3 cellular contexts compared by ENCODE assay signal in genomic region chr14:99749763-99750715, GRCh38.
TF ChIP-seq lines count a peak whose summit lies in the region.

No MANE protein-coding gene starts in this region.

TF ChIP-seq in IMR-90, 13 proteins besides CTCF, POLR2A, EP300 and RAD21:
- TF ChIP-seq USF2 (IDR thresholded peaks at IDR 0.05; ENCODE audit: low read depth, low read length) (no peak), FOS (IDR thresholded peaks at IDR 0.05; ENCODE audit: low read depth, low read length) (no peak), MAZ (IDR thresholded peaks at IDR 0.05; ENCODE audit: borderline replicate concordance, low read depth, low read length) (no peak), NFE2L2 (IDR thresholded peaks at IDR 0.05; ENCODE audit: low read depth, low read length) (no peak), RFX5 (IDR thresholded peaks at IDR 0.05; ENCODE audit: low read depth, low read length) (no peak), MAFK (IDR thresholded peaks at IDR 0.05; ENCODE audit: low read depth, low read length) (no peak), MXI1 (IDR thresholded peaks at IDR 0.05; ENCODE audit: borderline replicate concordance, low read depth, low read length) (no peak), SMC3 (IDR thresholded peaks at IDR 0.05; ENCODE audit: low read depth, low read length) (no peak), BHLHE40 (IDR thresholded peaks at IDR 0.05; ENCODE audit: low read depth, low read length) (no peak), ELK1 (IDR thresholded peaks at IDR 0.05; ENCODE audit: borderline replicate concordance, low read depth, low read length) (no peak), CEBPB (IDR thresholded peaks at IDR 0.05; ENCODE audit: low read depth, low read length) (no peak)

TF ChIP-seq in K562, 482 proteins besides CTCF, POLR2A, EP300 and RAD21:
- no peak for TF ChIP-seq CBX8 (IDR thresholded peaks at IDR 0.05; ENCODE audit: borderline replicate concordance, extremely low read depth, low read depth, low read length, poor library complexity, severe bottlenecking)
- TF ChIP-seq ZFP36 (IDR thresholded peaks at IDR 0.05; ENCODE audit: low read depth, low read length, partially characterized antibody): peak; percentile 58
- TF ChIP-seq CREB1 (IDR thresholded peaks at IDR 0.05): no peak
- no peak for TF ChIP-seq CREB1 (CRISPR knock-in tag; IDR thresholded peaks at IDR 0.05)
- no peak for TF ChIP-seq ZNF551 (CRISPR knock-in tag; IDR thresholded peaks at IDR 0.05)
- TF ChIP-seq NFIC (IDR thresholded peaks at IDR 0.05): no peak
- no peak for TF ChIP-seq ASH1L (IDR thresholded peaks at IDR 0.05; ENCODE audit: borderline replicate concordance, low read depth, partially characterized antibody)
- peak; percentile 79 for TF ChIP-seq RBM25 (IDR thresholded peaks at IDR 0.05; ENCODE audit: low read depth, low read length, severe bottlenecking)
- peak; percentile 73 for TF ChIP-seq BCOR (IDR thresholded peaks at IDR 0.05)
- TF ChIP-seq MCM7 (IDR thresholded peaks at IDR 0.05): no peak
TF ChIP-seq in K562: peak in this region for 3.

TF ChIP-seq in liver, 16 proteins besides CTCF, POLR2A, EP300 and RAD21:
- TF ChIP-seq EGR1 (IDR thresholded peaks at IDR 0.05; ENCODE audit: low read depth in 2 of 2) (no peak), NR2F2 (IDR thresholded peaks at IDR 0.05) (peak; percentile 27)
TF ChIP-seq in liver: peak in this region for 1.
